21 cellular contexts compared by ENCODE assay signal in the genomic region with DNA sequence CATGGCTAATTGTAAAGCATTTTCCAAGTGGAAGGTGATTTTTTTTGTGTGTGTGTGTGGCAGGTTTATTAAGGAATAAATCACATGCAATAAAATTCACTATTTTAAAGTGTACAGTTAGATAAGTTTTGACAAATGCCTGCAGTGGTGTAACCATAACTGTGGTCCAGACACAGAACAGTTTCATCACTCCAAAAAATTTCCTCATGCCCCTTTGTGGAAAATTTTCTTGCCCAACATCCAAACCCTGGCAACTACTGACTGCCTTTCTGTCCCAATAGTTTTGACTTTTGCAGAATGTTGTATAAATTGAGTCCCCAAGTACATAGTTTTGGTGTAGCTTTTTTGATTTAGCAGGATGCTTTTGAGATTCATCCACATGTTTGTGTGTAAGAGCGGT.
DNase-seq lines count a peak whose midpoint lies in the region; ATAC-seq and TF ChIP-seq lines count a peak whose summit lies in the region.
"Had no signal": no experiment of that assay in that cellular context is flagged by ENCODE, and none has a peak within 500 bp of the region (broad histone marks: within the 10 kb centered on the region; RNA-seq: fewer than 3 reads in every experiment).

No MANE protein-coding gene starts in this region.

- ATAC-seq in natural killer cell: no peak
- ATAC-seq in natural killer cell treated with Interleukin-12 subunit alpha and Interleukin-12 subunit beta and Interleukin-15 and Interleukin-18, amount 100 ng/mL, for 72 hours: no peak
- ATAC-seq in omental fat pad (ENCODE audit: low FRiP score): peak; percentile 37
- ATAC-seq in aorta (ENCODE audit: low FRiP score): no peak
- ATAC-seq: CD8-positive, alpha-beta T cell; GM12878; Right ventricle myocardium inferior had no signal

- H3K27ac ChIP-seq in right atrium auricular region (no peak overlapping the region), aorta (ENCODE audit: low read depth in 1 of 2, low read length in 2 of 2) (no peak overlapping the region)
- H3K27ac ChIP-seq: BLaER1 treated with 17β-estradiol and CSF1 and Interleukin-3, amounts not matched to agents 10 nM and 100 nM; PC-9; SJCRH30 had no signal

- H3K4me3 ChIP-seq in right atrium auricular region: no peak overlapping the region
- no peak overlapping the region for H3K4me3 ChIP-seq in aorta (ENCODE audit: low read length in 2 of 2)
- H3K4me3 ChIP-seq: BLaER1 treated with 17β-estradiol and CSF1 and Interleukin-3, amounts not matched to agents 10 nM and 100 nM; GM12878; PC-9; SJCRH30 had no signal

- H3K27me3 Mint-ChIP-seq in natural killer cell (ENCODE audit: low read depth in 2 of 2): peaks cover 0 to 9% of the 10 kb centered on the region in 2 donors
- H3K27me3 Mint-ChIP-seq in natural killer cell treated with Interleukin-12 subunit alpha and Interleukin-12 subunit beta and Interleukin-15 and Interleukin-18, amount 100 ng/mL, for 72 hours: no peaks in the 10 kb centered on the region

- H3K4me3 Mint-ChIP-seq in natural killer cell: no peak overlapping the region
- no peak overlapping the region for H3K4me3 Mint-ChIP-seq in natural killer cell treated with Interleukin-12 subunit alpha and Interleukin-12 subunit beta and Interleukin-15 and Interleukin-18, amount 100 ng/mL, for 72 hours
- H3K4me3 Mint-ChIP-seq: CD8-positive, alpha-beta T cell had no signal

- no peak for TF ChIP-seq CTCF in natural killer cell (IDR thresholded peaks at IDR 0.05)
- no peak for TF ChIP-seq CTCF in omental fat pad (IDR thresholded peaks at IDR 0.05)
- TF ChIP-seq CTCF in right atrium auricular region (IDR thresholded peaks at IDR 0.05): no peak

- H3K4me1 ChIP-seq in right atrium auricular region: no peaks in the 10 kb centered on the region
- H3K4me1 ChIP-seq in aorta (ENCODE audit: control insufficient read depth in 1 of 2, insufficient read depth in 2 of 2, low read length in 2 of 2): no peaks in the 10 kb centered on the region
- H3K4me1 ChIP-seq: Caco-2, SJCRH30 had no signal

- H3K27ac Mint-ChIP-seq in natural killer cell: peak overlapping the region; percentile 85 to 88
- no peak overlapping the region for H3K27ac Mint-ChIP-seq in natural killer cell treated with Interleukin-12 subunit alpha and Interleukin-12 subunit beta and Interleukin-15 and Interleukin-18, amount 100 ng/mL, for 72 hours
- H3K27ac Mint-ChIP-seq: CD8-positive, alpha-beta T cell had no signal

- H3K36me3 ChIP-seq in right atrium auricular region: no peaks in the 10 kb centered on the region
- no peaks in the 10 kb centered on the region for H3K36me3 ChIP-seq in aorta (ENCODE audit: control insufficient read depth in 1 of 2, insufficient read depth in 2 of 2, low read length in 1 of 2)
- H3K36me3 ChIP-seq: BLaER1 treated with 17β-estradiol and CSF1 and Interleukin-3, amounts not matched to agents 10 nM and 100 nM; SJCRH30 had no signal

- H3K4me1 Mint-ChIP-seq in natural killer cell: peaks cover 52 to 53% of the 10 kb centered on the region in 2 donors
- H3K4me1 Mint-ChIP-seq in natural killer cell treated with Interleukin-12 subunit alpha and Interleukin-12 subunit beta and Interleukin-15 and Interleukin-18, amount 100 ng/mL, for 72 hours (ENCODE audit: low read depth in 2 of 2): peaks cover 27 to 38% of the 10 kb centered on the region in 2 donors

- H3K9me3 Mint-ChIP-seq in natural killer cell: peaks cover 0 to 2% of the 10 kb centered on the region in 2 donors
- H3K9me3 Mint-ChIP-seq in natural killer cell treated with Interleukin-12 subunit alpha and Interleukin-12 subunit beta and Interleukin-15 and Interleukin-18, amount 100 ng/mL, for 72 hours: no peaks in the 10 kb centered on the region
- H3K9me3 Mint-ChIP-seq: CD8-positive, alpha-beta T cell had no signal

- 81 to 95% methylated on average over 1 of the region's 1 CpG for WGBS in aorta, 2 donors

- peaks cover 12% of the 10 kb centered on the region for H3K36me3 Mint-ChIP-seq in natural killer cell
- H3K36me3 Mint-ChIP-seq in natural killer cell treated with Interleukin-12 subunit alpha and Interleukin-12 subunit beta and Interleukin-15 and Interleukin-18, amount 100 ng/mL, for 72 hours: no peaks in the 10 kb centered on the region
- H3K36me3 Mint-ChIP-seq: CD8-positive, alpha-beta T cell had no signal

- DNase-seq in natural killer cell: no peak
- DNase-seq in natural killer cell treated with Interleukin-12 subunit alpha and Interleukin-12 subunit beta and Interleukin-15 and Interleukin-18, amount 100 ng/mL, for 72 hours (ENCODE audit: low spot score): no peak
- DNase-seq in amniotic epithelial cell (ENCODE audit: low read depth): peak; percentile 1
- DNase-seq in omental fat pad (ENCODE audit: low spot score): no peak
- no peak for DNase-seq in pons (ENCODE audit: low spot score)
- DNase-seq in right atrium auricular region (ENCODE audit: low spot score): no peak
- DNase-seq in aorta: no peak
- DNase-seq: AML-193; Caco-2; CD8-positive, alpha-beta T cell; HCEC 1CT; KBM-7; NCI-H2029; NCI-H446; NCI-H524 treated with DMSO at 0.1 percent for 48 hours; NCI-H774; PC-9; SJCRH30 had no signal

- H3K27me3 ChIP-seq in right atrium auricular region: no peaks in the 10 kb centered on the region
- H3K27me3 ChIP-seq in aorta (ENCODE audit: control insufficient read depth in 1 of 2, insufficient read depth in 2 of 2, low read length in 1 of 2): peaks cover 0 to 2% of the 10 kb centered on the region in 2 donors
- H3K27me3 ChIP-seq: BLaER1 treated with 17β-estradiol and CSF1 and Interleukin-3, amounts not matched to agents 10 nM and 100 nM; SJCRH30 had no signal

- intact Hi-C loops in natural killer cell (cut with micrococcal nuclease): no loop called here
- intact Hi-C loops in aorta (cut with DNase I): no loop called here

- H3K9me3 ChIP-seq in right atrium auricular region (no peaks in the 10 kb centered on the region), aorta (ENCODE audit: control insufficient read depth, low read length) (peaks cover 2% of the 10 kb centered on the region)
- H3K9me3 ChIP-seq: BLaER1 treated with 17β-estradiol and CSF1 and Interleukin-3, amounts not matched to agents 10 nM and 100 nM; Caco-2; SJCRH30 had no signal

Comparison
In these comparisons a context has a peak if more than half of its experiments do, and no peak if none do; other contexts are left out.
1. H3K27ac Mint-ChIP-seq: peak in natural killer cell (2 of 2); none in natural killer cell treated with Interleukin-12 subunit alpha and Interleukin-12 subunit beta and Interleukin-15 and Interleukin-18, amount 100 ng/mL, for 72 hours (0 of 2).